In genomic region chr19:47141252-47141651, GRCh38 we compare ENCODE assay signal across 7 cellular contexts. TPM values are rescaled to one million over a fixed set of nuclear protein-coding genes. Genes with fewer than 3 reads are reported as not detected.
A peak's percentile ranks its signal among the peaks of the same experiment; 100 is the strongest.
DNase-seq lines count a peak whose midpoint lies in the region; ATAC-seq and TF ChIP-seq lines count a peak whose summit lies in the region.
"Not testable (repeated sequence)": the region's sequence is repeated elsewhere in the genome, so short reads cannot be mapped to it uniquely, and the experiment has no call there.

No MANE protein-coding gene starts in this region.

- H3K27ac Mint-ChIP-seq in HFFc6: peak overlapping the region; percentile 65
- peak overlapping the region; percentile 41 for H3K27ac Mint-ChIP-seq in activated naive CD8-positive, alpha-beta T cell treated with anti-CD3 and anti-CD28 coated beads for 36 hours
- H3K27ac Mint-ChIP-seq in endothelial cell (ENCODE audit: unreplicated experiment): not testable (repeated sequence)
- H3K27ac Mint-ChIP-seq in osteocyte (ENCODE audit: unreplicated experiment): peak overlapping the region; percentile 83

- not testable (repeated sequence) for H3K9me3 Mint-ChIP-seq in HFFc6; activated naive CD8-positive, alpha-beta T cell treated with anti-CD3 and anti-CD28 coated beads for 36 hours; endothelial cell (ENCODE audit: unreplicated experiment); osteocyte (ENCODE audit: unreplicated experiment)

- H3K27me3 Mint-ChIP-seq in HFFc6 (ENCODE audit: insufficient read depth); activated naive CD8-positive, alpha-beta T cell treated with anti-CD3 and anti-CD28 coated beads for 36 hours; endothelial cell (ENCODE audit: unreplicated experiment); osteocyte (ENCODE audit: unreplicated experiment): not testable (repeated sequence)

- H3K4me3 Mint-ChIP-seq in HFFc6: peak overlapping the region; percentile 47
- H3K4me3 Mint-ChIP-seq in activated naive CD8-positive, alpha-beta T cell treated with anti-CD3 and anti-CD28 coated beads for 36 hours; osteocyte (ENCODE audit: unreplicated experiment): not testable (repeated sequence)
- peak overlapping the region; percentile 77 for H3K4me3 Mint-ChIP-seq in endothelial cell (ENCODE audit: unreplicated experiment)

- H3K4me1 Mint-ChIP-seq in HFFc6 (ENCODE audit: low read depth) (peaks cover 33% of the 10 kb centered on the region), osteocyte (ENCODE audit: unreplicated experiment) (peaks cover 22% of the 10 kb centered on the region)
- H3K4me1 Mint-ChIP-seq in activated naive CD8-positive, alpha-beta T cell treated with anti-CD3 and anti-CD28 coated beads for 36 hours: peaks cover 36% of the 10 kb centered on the region
- H3K4me1 Mint-ChIP-seq in endothelial cell (ENCODE audit: unreplicated experiment): not testable (repeated sequence)

- H3K36me3 Mint-ChIP-seq in HFFc6 (ENCODE audit: low read depth) (peaks cover 33% of the 10 kb centered on the region), endothelial cell (ENCODE audit: low read depth, unreplicated experiment) (peaks cover 16% of the 10 kb centered on the region), osteocyte (ENCODE audit: unreplicated experiment) (peaks cover 11% of the 10 kb centered on the region)
- H3K36me3 Mint-ChIP-seq in activated naive CD8-positive, alpha-beta T cell treated with anti-CD3 and anti-CD28 coated beads for 36 hours: peaks cover 26% of the 10 kb centered on the region

- not testable (repeated sequence) for TF ChIP-seq CTCF in HFFc6 (IDR thresholded peaks at IDR 0.05); endothelial cell (IDR thresholded peaks at IDR 0.05; ENCODE audit: unreplicated experiment); osteocyte (IDR thresholded peaks at IDR 0.05)

- DNase-seq in Daoy (ENCODE audit: low read depth): peak; percentile 40
- peak; percentile 66 for DNase-seq in HFFc6
- DNase-seq in activated naive CD8-positive, alpha-beta T cell treated with anti-CD3 and anti-CD28 coated beads for 36 hours; endothelial cell (ENCODE audit: low spot score); osteocyte (ENCODE audit: extremely low spot score, unreplicated experiment): not testable (repeated sequence)
- DNase-seq in iris pigment epithelial cell (ENCODE audit: low read depth): peak; percentile 79

- ATAC-seq in SK-N-SH treated with all-trans-retinoic acid at 6 μM for 48 hours: peak; percentile 90

TF ChIP-seq in SK-N-SH treated with all-trans-retinoic acid at 6 μM for 48 hours, 23 proteins besides CTCF, POLR2A, EP300 and RAD21:
- TF ChIP-seq ISL1 (CRISPR knock-in tag; IDR thresholded peaks at IDR 0.05) (peak; percentile 38; the same call in 1 of the 2 replicates), ZFP3 (CRISPR knock-in tag; IDR thresholded peaks at IDR 0.05) (0 out of 2 replicates have a peak, but pooled peaks have one; percentile 49)

RNA-seq across cellular contexts. Expression of gene SAE1, which starts 10.6 kb away (rescaled TPM):
- total RNA-seq in Daoy (2014; rRNA removed; shearing (Covaris generic)): 289 and 321 TPM in 2 replicates
- 100 to 1,000 TPM; 158 to 181 (median 175) TPM for total RNA-seq in HFFc6 (2021; fragmentation: NEBNext Ultra II Directional; extraction: Animal tissue kit (Norgen Biotek cat#: 25700))
- total RNA-seq in activated naive CD8-positive, alpha-beta T cell treated with anti-CD3 and anti-CD28 coated beads for 36 hours: 100 to 1,000 TPM; 141 to 149 TPM
- total RNA-seq in endothelial cell (ENCODE audit: unreplicated experiment): 134 TPM
- total RNA-seq in osteocyte: 96.6 and 110 TPM in 2 replicates

RNA-seq across cellular contexts. Expression of gene ZC3H4, which starts 27.7 kb away (rescaled TPM):
- 4.0 and 11.4 TPM in 2 replicates for total RNA-seq in Daoy (2014; rRNA removed; shearing (Covaris generic))
- 10 to 100 TPM; 43.9 to 66.1 (median 55.2) TPM for total RNA-seq in HFFc6 (2021; fragmentation: NEBNext Ultra II Directional; extraction: Animal tissue kit (Norgen Biotek cat#: 25700))
- total RNA-seq in activated naive CD8-positive, alpha-beta T cell treated with anti-CD3 and anti-CD28 coated beads for 36 hours: 100 to 1,000 TPM; 103 to 110 TPM
- total RNA-seq in endothelial cell (ENCODE audit: unreplicated experiment) (56.7 TPM), osteocyte (53.1 and 60.2 TPM in 2 replicates)
